20 cellular contexts compared by ENCODE assay signal in genomic region chr16:76490240-76490639, GRCh38.
DNase-seq lines count a peak whose midpoint lies in the region; ATAC-seq and TF ChIP-seq lines count a peak whose summit lies in the region.
"Had no signal": no experiment of that assay in that cellular context is flagged by ENCODE, and none has a peak within 500 bp of the region (broad histone marks: within the 10 kb centered on the region; RNA-seq: fewer than 3 reads in every experiment).

No MANE protein-coding gene starts in this region.

- TF ChIP-seq RAD21 in SK-N-SH (IDR thresholded peaks at IDR 0.05; ENCODE audit: low read length), result no peak; the same call in 1 of the 2 replicates

- H3F3A ChIP-seq in SK-N-SH (replicated peaks; ENCODE audit: insufficient read depth), result no peaks in the 10 kb centered on the region
- H3F3A ChIP-seq in smooth muscle cell (ENCODE audit: low read depth), result no peaks in the 10 kb centered on the region

- ATAC-seq in SK-N-SH treated with all-trans-retinoic acid at 6 μM for 48 hours (no peak), upper lobe of right lung (no peak)

- WGBS in SK-N-SH (ENCODE audit: low lambda C conversion rate), result 31% methylated on average over 3 of the region's 3 CpGs
- WGBS in smooth muscle cell (ENCODE audit: low lambda C conversion rate), result 15% methylated on average over 3 of the region's 3 CpGs

- H3K79me2 ChIP-seq in SK-N-SH (ENCODE audit: insufficient read depth) (no peaks in the 10 kb centered on the region), Karpas-422 (ENCODE audit: low read length) (no peaks in the 10 kb centered on the region), smooth muscle cell (ENCODE audit: low read depth) (no peaks in the 10 kb centered on the region)

- POLR2A ChIA-PET in SK-N-SH (lab: Yijun Ruan, JAX), result interaction anchor here (0.6 to 2.0 kb wide), 2 partner anchors 168 to 501 kb away, joined by 3 to 4 read pairs; no protein-coding TSS in a partner anchor

- H4K20me1 ChIP-seq in SK-N-SH (ENCODE audit: insufficient read depth) (no peaks in the 10 kb centered on the region), Karpas-422 (ENCODE audit: insufficient read depth, low read depth, low read length) (no peaks in the 10 kb centered on the region), smooth muscle cell (ENCODE audit: low read depth) (no peaks in the 10 kb centered on the region)
- H4K20me1 ChIP-seq: BLaER1 had no signal

- H3K4me3 ChIP-seq in SK-N-SH (ENCODE audit: low read depth in 2 of 2, low read length in 1 of 2) (no peak overlapping the region), Karpas-422 (ENCODE audit: low read length) (no peak overlapping the region), smooth muscle cell (no peak overlapping the region), upper lobe of right lung (no peak overlapping the region)
- H3K4me3 ChIP-seq: BLaER1 had no signal

- no peak overlapping the region for H2AFZ ChIP-seq in SK-N-SH (ENCODE audit: low read depth)
- H2AFZ ChIP-seq in Karpas-422 (ENCODE audit: low read length), result no peak overlapping the region
- H2AFZ ChIP-seq in smooth muscle cell (ENCODE audit: low read depth), result peak overlapping the region; percentile 22

- no peaks in the 10 kb centered on the region for H3K9me2 ChIP-seq in SK-N-SH
- no peaks in the 10 kb centered on the region for H3K9me2 ChIP-seq in Karpas-422 (replicated peaks; ENCODE audit: insufficient read depth, low read length)

- TF ChIP-seq EP300 in SK-N-SH (IDR thresholded peaks at IDR 0.05; ENCODE audit: borderline replicate concordance in 1 of 2, low read depth in 1 of 2, low read length in 1 of 2), result peak in 1 of 2 experiments; percentile 88; a peak in 2 of 4 replicates

- H3K27me3 ChIP-seq in SK-N-SH (ENCODE audit: insufficient read depth) (no peaks in the 10 kb centered on the region), Karpas-422 (ENCODE audit: low read length) (no peaks in the 10 kb centered on the region), smooth muscle cell (ENCODE audit: low read depth) (peaks cover 4% of the 10 kb centered on the region), upper lobe of right lung (no peaks in the 10 kb centered on the region)
- H3K27me3 ChIP-seq: BE2C, BLaER1 had no signal

- H3K27ac ChIP-seq in SK-N-SH (ENCODE audit: low read depth in 2 of 2, low read length in 1 of 2) (peak overlapping the region in 1 of 2 experiments; percentile 86; a peak in 2 of 4 replicates), Karpas-422 (ENCODE audit: low read length) (no peak overlapping the region), smooth muscle cell (ENCODE audit: low read depth) (no peak overlapping the region), upper lobe of right lung (no peak overlapping the region)
- H3K27ac ChIP-seq: BLaER1 had no signal

- DNase-seq in SK-N-SH (peak; percentile 31), Karpas-422 (peak; percentile 38), smooth muscle cell (lab: John Stamatoyannopoulos, UW; ENCODE audit: unreplicated experiment) (no peak), superior temporal gyrus (ENCODE audit: extremely low spot score) (peak; percentile 12), upper lobe of right lung (no peak), NOMO-1 treated with DMSO at 0.1 percent for 48 hours (lab: John Stamatoyannopoulos, UW; ENCODE audit: unreplicated experiment) (no peak), cerebellar cortex (ENCODE audit: low spot score) (no peak)
- DNase-seq: 8988T; ACHN; BE2C; C1 segment of cervical spinal cord; Caco-2; Calu3; CD4-positive, alpha-beta memory T cell; CD4-positive, CD25-positive, alpha-beta regulatory T cell; CD8-positive, alpha-beta memory T cell; DMS79 treated with DMSO at 0.1 percent for 48 hours; GF-D8 had no signal

- H3K4me2 ChIP-seq in SK-N-SH, result no peak overlapping the region
- no peak overlapping the region for H3K4me2 ChIP-seq in Karpas-422 (ENCODE audit: low read depth, low read length, poor library complexity, severe bottlenecking)
- H3K4me2 ChIP-seq in smooth muscle cell, result no peak overlapping the region
- H3K4me2 ChIP-seq: BLaER1 had no signal

- intact Hi-C loops in upper lobe of right lung (cut with DNase I), result no loop called here

- H3K36me3 ChIP-seq in SK-N-SH (replicated peaks in 1 of 2; ENCODE audit: control insufficient read depth in 1 of 2, insufficient read depth in 2 of 2, low read length in 1 of 2) (no peaks in the 10 kb centered on the region), Karpas-422 (ENCODE audit: insufficient read depth, low read length) (no peaks in the 10 kb centered on the region), smooth muscle cell (ENCODE audit: low read depth) (no peaks in the 10 kb centered on the region), upper lobe of right lung (no peaks in the 10 kb centered on the region)
- H3K36me3 ChIP-seq: BE2C, BLaER1 had no signal

- CTCF ChIA-PET in SK-N-SH (lab: Yijun Ruan, JAX), result interaction anchor here (0.6 to 1.4 kb wide), 5 partner anchors 14 to 553 kb away, joined by 3 to 7 read pairs (median 3); partner anchors contain the start of gene CNTNAP4

- no peaks in the 10 kb centered on the region for H3K9me3 ChIP-seq in SK-N-SH
- H3K9me3 ChIP-seq in Karpas-422 (ENCODE audit: low read length), result no peaks in the 10 kb centered on the region
- no peaks in the 10 kb centered on the region for H3K9me3 ChIP-seq in smooth muscle cell (replicated peaks; ENCODE audit: low read depth)
- no peaks in the 10 kb centered on the region for H3K9me3 ChIP-seq in upper lobe of right lung
- H3K9me3 ChIP-seq: BE2C, Caco-2 had no signal

- H3K9ac ChIP-seq in SK-N-SH (no peak overlapping the region), Karpas-422 (ENCODE audit: low read length) (no peak overlapping the region), smooth muscle cell (ENCODE audit: low read depth) (no peak overlapping the region)
- H3K9ac ChIP-seq: BLaER1 had no signal

- TF ChIP-seq CTCF in SK-N-SH (IDR thresholded peaks at IDR 0.05) (no peak), smooth muscle cell (IDR thresholded peaks at IDR 0.05; ENCODE audit: borderline replicate concordance, insufficient read depth, poor library complexity, severe bottlenecking) (no peak), upper lobe of right lung (IDR thresholded peaks at IDR 0.05) (no peak)

- H3K4me1 ChIP-seq in SK-N-SH (ENCODE audit: control insufficient read depth in 1 of 2, insufficient read depth in 2 of 2, low read depth in 1 of 2, low read length in 1 of 2) (peaks cover 0 to 25% of the 10 kb centered on the region in 2 experiments; a peak in 2 of 4 replicates), Karpas-422 (ENCODE audit: low read length) (peaks cover 4% of the 10 kb centered on the region), smooth muscle cell (ENCODE audit: low read depth) (no peaks in the 10 kb centered on the region), upper lobe of right lung (no peaks in the 10 kb centered on the region)
- H3K4me1 ChIP-seq: BLaER1, Caco-2 had no signal

TF ChIP-seq in SK-N-SH, 30 proteins besides CTCF, POLR2A, EP300 and RAD21 (continues in another document):
- TF ChIP-seq PBX3 (IDR thresholded peaks at IDR 0.05) (no peak), GATA2 (CRISPR knock-in tag; IDR thresholded peaks at IDR 0.05) (peak; percentile 63), USF1 (IDR thresholded peaks at IDR 0.05; ENCODE audit: borderline replicate concordance, low read depth) (no peak), GABPA (IDR thresholded peaks at IDR 0.05; ENCODE audit: low read depth) (no peak), NRF1 (IDR thresholded peaks at IDR 0.05; ENCODE audit: low read depth, low read length) (no peak), SMC3 (IDR thresholded peaks at IDR 0.05; ENCODE audit: low read depth, low read length) (no peak), MEF2A (IDR thresholded peaks at IDR 0.05; ENCODE audit: borderline replicate concordance, low read depth) (no peak)

TF ChIP-seq in SK-N-SH treated with all-trans-retinoic acid at 6 μM for 48 hours, 23 proteins besides CTCF, POLR2A, EP300 and RAD21 (continues in another document):
- no peak for TF ChIP-seq SNAI2 (CRISPR knock-in tag; IDR thresholded peaks at IDR 0.05)
- TF ChIP-seq PPARA (CRISPR knock-in tag; IDR thresholded peaks at IDR 0.05; ENCODE audit: borderline replicate concordance), result no peak
- no peak for TF ChIP-seq ISL1 (CRISPR knock-in tag; IDR thresholded peaks at IDR 0.05)
- TF ChIP-seq ESRRG (CRISPR knock-in tag; IDR thresholded peaks at IDR 0.05), result no peak
- TF ChIP-seq ZFP30 (CRISPR knock-in tag; IDR thresholded peaks at IDR 0.05), result no peak
- no peak for TF ChIP-seq ZNF70 (CRISPR knock-in tag; IDR thresholded peaks at IDR 0.05)
- TF ChIP-seq ZNF8 (CRISPR knock-in tag; IDR thresholded peaks at IDR 0.05), result no peak
- TF ChIP-seq ZNF565 (CRISPR knock-in tag; conservative IDR thresholded peaks at IDR 0.05; ENCODE audit: low read depth), result no peak
- no peak for TF ChIP-seq ZFP3 (CRISPR knock-in tag; IDR thresholded peaks at IDR 0.05)
- TF ChIP-seq CSDC2 (CRISPR knock-in tag; IDR thresholded peaks at IDR 0.05), result no peak
- TF ChIP-seq RARB (CRISPR knock-in tag; IDR thresholded peaks at IDR 0.05), result no peak
- TF ChIP-seq ARNTL (CRISPR knock-in tag; IDR thresholded peaks at IDR 0.05; ENCODE audit: borderline replicate concordance, low read depth), result no peak
- TF ChIP-seq TOX (CRISPR knock-in tag; IDR thresholded peaks at IDR 0.05; ENCODE audit: borderline replicate concordance), result no peak
- no peak for TF ChIP-seq GLIS3 (CRISPR knock-in tag; IDR thresholded peaks at IDR 0.05)
- TF ChIP-seq PATZ1 (CRISPR knock-in tag; IDR thresholded peaks at IDR 0.05; ENCODE audit: borderline replicate concordance), result no peak

Comparison
In these comparisons a context has a peak if more than half of its experiments do, and no peak if none do; other contexts are left out.
1. DNase-seq: peak in SK-N-SH (single experiment), Karpas-422 (single experiment) and superior temporal gyrus (single experiment); none in smooth muscle cell (single experiment), upper lobe of right lung (single experiment), NOMO-1 treated with DMSO at 0.1 percent for 48 hours (single experiment) and cerebellar cortex (single experiment).